In the genomic region with DNA sequence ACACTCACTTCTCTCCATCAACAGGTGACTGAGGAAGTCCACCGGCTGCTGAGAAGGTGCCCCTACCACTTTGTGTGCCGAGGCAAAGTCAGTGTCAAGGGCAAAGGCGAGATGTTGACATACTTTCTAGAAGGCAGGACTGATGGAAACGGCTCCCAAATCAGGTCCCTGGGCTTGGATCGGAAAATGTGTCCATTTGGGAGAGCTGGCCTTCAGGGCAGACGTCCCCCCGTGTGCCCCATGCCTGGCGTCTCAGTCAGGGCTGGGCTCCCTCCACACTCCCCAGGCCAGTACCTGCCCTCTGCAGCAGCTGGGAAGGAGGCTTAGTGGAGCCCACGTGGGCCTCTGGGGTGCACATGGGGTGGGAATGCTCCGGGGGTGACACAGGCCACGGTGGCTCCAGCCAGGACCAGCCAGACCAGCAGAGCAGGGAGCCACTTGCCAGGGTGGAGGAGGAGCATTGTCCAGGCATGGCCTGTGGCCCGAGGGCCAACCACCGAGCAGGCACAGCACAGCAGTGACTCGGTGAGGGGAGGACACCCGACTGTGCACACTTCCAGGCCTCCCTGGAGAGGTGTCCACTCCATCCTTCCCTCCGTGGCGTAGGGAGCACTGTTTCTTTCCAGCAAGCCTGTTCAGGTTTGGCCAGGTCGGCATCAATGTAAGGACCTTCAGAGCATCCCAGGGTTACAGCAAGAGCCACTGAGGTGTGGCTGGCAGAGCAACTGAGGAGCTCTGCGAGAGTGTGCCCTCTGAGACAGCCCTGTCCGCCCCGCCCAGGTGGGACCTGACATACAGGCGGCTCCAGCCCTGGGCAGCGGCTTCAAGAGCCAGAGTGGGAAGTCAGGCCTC, we compare ENCODE assay signal across 12 cellular contexts.
"Had no signal": no experiment of that assay in that cellular context is flagged by ENCODE, and none has a peak within 500 bp of the region (broad histone marks: within the 10 kb centered on the region; RNA-seq: fewer than 3 reads in every experiment).

No MANE protein-coding gene starts in this region.

- DNase-seq: activated CD4-positive, alpha-beta T cell treated with anti-CD3 and anti-CD28 coated beads for 48 hours; activated naive CD4-positive, alpha-beta T cell treated with anti-CD3 and anti-CD28 coated beads, Interleukin-2, amount 50 U/mL, for 16 hours; activated T-cell treated with anti-CD3 and anti-CD28 coated beads, Interleukin-2, amount 50 U/mL, for 1 hour; erythroblast; mammary epithelial cell; stimulated activated CD4-positive, alpha-beta T cell treated with anti-CD3 and anti-CD28 coated beads, Interleukin-2, amount 100 ng/mL, for 24 hours; uterus had no signal

- H3K36me3 ChIP-seq: adrenal gland, uterus had no signal

- FAIRE-seq: islet of Langerhans had no signal

- H3K27ac ChIP-seq: adrenal gland, dorsolateral prefrontal cortex, gastroesophageal sphincter, right lobe of liver, uterus had no signal

- H3K27me3 ChIP-seq: adrenal gland, dorsolateral prefrontal cortex, gastroesophageal sphincter, right lobe of liver, uterus had no signal

- ATAC-seq: gastroesophageal sphincter, right lobe of liver had no signal

- H3K4me3 ChIP-seq: adrenal gland, dorsolateral prefrontal cortex, gastroesophageal sphincter, right lobe of liver, uterus had no signal

- H3K4me1 ChIP-seq: gastroesophageal sphincter, right lobe of liver, uterus had no signal

- H3K9me3 ChIP-seq: adrenal gland, gastroesophageal sphincter, right lobe of liver, uterus had no signal
